Comparison of ENCODE assay signal across 2 cellular contexts in genomic region chr17:61528171-61528570, GRCh38.
TF ChIP-seq lines count a peak whose summit lies in the region.

No MANE protein-coding gene starts in this region.

TF ChIP-seq in A549, 52 proteins besides CTCF, POLR2A, EP300 and RAD21 (continued from another document):
- TF ChIP-seq HES2 (IDR thresholded peaks at IDR 0.05): no peak
- TF ChIP-seq NFE2L2 (conservative IDR thresholded peaks at IDR 0.05; ENCODE audit: low read length): no peak
- TF ChIP-seq TP53 (CRISPR knock-in tag; IDR thresholded peaks at IDR 0.05): no peak
- TF ChIP-seq CHD4 (IDR thresholded peaks at IDR 0.05; ENCODE audit: borderline replicate concordance): no peak
TF ChIP-seq in A549: peak in this region for 0.

TF ChIP-seq in K562, 482 proteins besides CTCF, POLR2A, EP300 and RAD21 (continued from another document):
- peak in 1 of 3 experiments; percentile 84; a peak in 2 of 6 replicates for TF ChIP-seq ZBTB11 (CRISPR knock-in tag; IDR thresholded peaks at IDR 0.05)
- TF ChIP-seq RBM34 (IDR thresholded peaks at IDR 0.05; ENCODE audit: borderline replicate concordance, insufficient read depth, low read length): no peak
- TF ChIP-seq ESRRA (IDR thresholded peaks at IDR 0.05; ENCODE audit: borderline replicate concordance, low read depth): no peak
- no peak for TF ChIP-seq ZBTB7A (IDR thresholded peaks at IDR 0.05; ENCODE audit: borderline replicate concordance, control insufficient read depth, low read depth, low read length)
